In the genomic region with DNA sequence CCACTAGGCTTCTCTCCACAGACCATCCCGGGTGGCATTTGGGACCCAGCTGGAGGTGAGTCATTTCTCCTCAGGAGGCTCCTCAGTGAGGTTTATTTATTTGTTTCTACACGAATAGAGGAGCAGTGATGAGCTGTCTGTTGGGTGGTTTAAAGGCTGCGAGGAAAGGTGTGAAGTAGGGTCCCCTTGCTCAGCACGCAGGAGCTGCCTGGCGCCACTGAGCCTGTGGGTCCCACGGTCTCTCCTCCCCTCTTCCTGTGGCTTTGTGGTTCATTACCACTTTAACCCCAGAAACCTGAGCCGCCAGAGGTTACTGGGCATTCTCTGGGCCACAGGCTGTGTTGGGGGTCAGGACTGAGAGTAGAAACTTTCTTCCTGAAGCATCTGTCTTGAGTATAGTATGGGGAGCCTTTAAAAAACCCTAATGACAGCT, we compare ENCODE assay signal across 2 cellular contexts.
TF ChIP-seq lines count a peak whose summit lies in the region.

No MANE protein-coding gene starts in this region.

TF ChIP-seq in SK-N-SH treated with all-trans-retinoic acid at 6 μM for 48 hours, 23 proteins besides CTCF, POLR2A, EP300 and RAD21:
- no peak for TF ChIP-seq SNAI2 (CRISPR knock-in tag; IDR thresholded peaks at IDR 0.05)
- no peak for TF ChIP-seq ZNF565 (CRISPR knock-in tag; conservative IDR thresholded peaks at IDR 0.05; ENCODE audit: low read depth)
- no peak for TF ChIP-seq OSR1 (CRISPR knock-in tag; IDR thresholded peaks at IDR 0.05)
- TF ChIP-seq, protein P1, sequence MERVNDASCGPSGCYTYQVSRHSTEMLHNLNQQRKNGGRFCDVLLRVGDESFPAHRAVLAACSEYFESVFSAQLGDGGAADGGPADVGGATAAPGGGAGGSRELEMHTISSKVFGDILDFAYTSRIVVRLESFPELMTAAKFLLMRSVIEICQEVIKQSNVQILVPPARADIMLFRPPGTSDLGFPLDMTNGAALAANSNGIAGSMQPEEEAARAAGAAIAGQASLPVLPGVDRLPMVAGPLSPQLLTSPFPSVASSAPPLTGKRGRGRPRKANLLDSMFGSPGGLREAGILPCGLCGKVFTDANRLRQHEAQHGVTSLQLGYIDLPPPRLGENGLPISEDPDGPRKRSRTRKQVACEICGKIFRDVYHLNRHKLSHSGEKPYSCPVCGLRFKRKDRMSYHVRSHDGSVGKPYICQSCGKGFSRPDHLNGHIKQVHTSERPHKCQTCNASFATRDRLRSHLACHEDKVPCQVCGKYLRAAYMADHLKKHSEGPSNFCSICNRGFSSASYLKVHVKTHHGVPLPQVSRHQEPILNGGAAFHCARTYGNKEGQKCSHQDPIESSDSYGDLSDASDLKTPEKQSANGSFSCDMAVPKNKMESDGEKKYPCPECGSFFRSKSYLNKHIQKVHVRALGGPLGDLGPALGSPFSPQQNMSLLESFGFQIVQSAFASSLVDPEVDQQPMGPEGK (CRISPR knock-in tag; IDR thresholded peaks at IDR 0.05; ENCODE audit: borderline replicate concordance): no peak
- TF ChIP-seq RARB (CRISPR knock-in tag; IDR thresholded peaks at IDR 0.05): no peak
- TF ChIP-seq PPARA (CRISPR knock-in tag; IDR thresholded peaks at IDR 0.05; ENCODE audit: borderline replicate concordance): no peak

TF ChIP-seq in HepG2, 621 proteins besides CTCF, POLR2A, EP300 and RAD21:
- no peak for TF ChIP-seq ZNF20 (CRISPR knock-in tag; IDR thresholded peaks at IDR 0.05)
TF ChIP-seq in HepG2: peak in this region for 0.
